ENCODE assay signal across 1 cellular context in the genomic region with DNA sequence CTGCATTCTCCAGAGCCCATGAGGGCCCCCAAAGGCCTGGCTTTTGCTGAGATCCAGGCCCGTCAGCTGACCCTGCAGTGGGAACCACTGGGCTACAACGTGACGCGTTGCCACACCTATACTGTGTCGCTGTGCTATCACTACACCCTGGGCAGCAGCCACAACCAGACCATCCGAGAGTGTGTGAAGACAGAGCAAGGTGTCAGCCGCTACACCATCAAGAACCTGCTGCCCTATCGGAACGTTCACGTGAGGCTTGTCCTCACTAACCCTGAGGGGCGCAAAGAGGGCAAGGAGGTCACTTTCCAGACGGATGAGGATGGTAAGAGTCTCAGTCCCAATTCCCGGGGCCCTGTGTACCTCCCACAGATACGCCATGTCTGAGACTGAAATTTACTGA.
TF ChIP-seq lines count a peak whose summit lies in the region.

No MANE protein-coding gene starts in this region.

TF ChIP-seq in K562, 482 proteins besides CTCF, POLR2A, EP300 and RAD21:
- TF ChIP-seq, protein P1, sequence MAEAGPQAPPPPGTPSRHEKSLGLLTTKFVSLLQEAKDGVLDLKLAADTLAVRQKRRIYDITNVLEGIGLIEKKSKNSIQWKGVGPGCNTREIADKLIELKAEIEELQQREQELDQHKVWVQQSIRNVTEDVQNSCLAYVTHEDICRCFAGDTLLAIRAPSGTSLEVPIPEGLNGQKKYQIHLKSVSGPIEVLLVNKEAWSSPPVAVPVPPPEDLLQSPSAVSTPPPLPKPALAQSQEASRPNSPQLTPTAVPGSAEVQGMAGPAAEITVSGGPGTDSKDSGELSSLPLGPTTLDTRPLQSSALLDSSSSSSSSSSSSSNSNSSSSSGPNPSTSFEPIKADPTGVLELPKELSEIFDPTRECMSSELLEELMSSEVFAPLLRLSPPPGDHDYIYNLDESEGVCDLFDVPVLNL (CRISPR knock-in tag; IDR thresholded peaks at IDR 0.05; ENCODE audit: low read depth) = 0 out of 2 replicates have a peak, but pooled peaks have one; percentile 23
- TF ChIP-seq, protein P2, sequence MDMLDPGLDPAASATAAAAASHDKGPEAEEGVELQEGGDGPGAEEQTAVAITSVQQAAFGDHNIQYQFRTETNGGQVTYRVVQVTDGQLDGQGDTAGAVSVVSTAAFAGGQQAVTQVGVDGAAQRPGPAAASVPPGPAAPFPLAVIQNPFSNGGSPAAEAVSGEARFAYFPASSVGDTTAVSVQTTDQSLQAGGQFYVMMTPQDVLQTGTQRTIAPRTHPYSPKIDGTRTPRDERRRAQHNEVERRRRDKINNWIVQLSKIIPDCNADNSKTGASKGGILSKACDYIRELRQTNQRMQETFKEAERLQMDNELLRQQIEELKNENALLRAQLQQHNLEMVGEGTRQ (CRISPR knock-in tag; IDR thresholded peaks at IDR 0.05) = 0 out of 2 replicates have a peak, but pooled peaks have one; percentile 4
- TF ChIP-seq, protein P3, sequence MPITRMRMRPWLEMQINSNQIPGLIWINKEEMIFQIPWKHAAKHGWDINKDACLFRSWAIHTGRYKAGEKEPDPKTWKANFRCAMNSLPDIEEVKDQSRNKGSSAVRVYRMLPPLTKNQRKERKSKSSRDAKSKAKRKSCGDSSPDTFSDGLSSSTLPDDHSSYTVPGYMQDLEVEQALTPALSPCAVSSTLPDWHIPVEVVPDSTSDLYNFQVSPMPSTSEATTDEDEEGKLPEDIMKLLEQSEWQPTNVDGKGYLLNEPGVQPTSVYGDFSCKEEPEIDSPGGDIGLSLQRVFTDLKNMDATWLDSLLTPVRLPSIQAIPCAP (CRISPR knock-in tag; IDR thresholded peaks at IDR 0.05; ENCODE audit: borderline replicate concordance) = no peak
